Comparison of ENCODE assay signal across 12 cellular contexts in the genomic region with DNA sequence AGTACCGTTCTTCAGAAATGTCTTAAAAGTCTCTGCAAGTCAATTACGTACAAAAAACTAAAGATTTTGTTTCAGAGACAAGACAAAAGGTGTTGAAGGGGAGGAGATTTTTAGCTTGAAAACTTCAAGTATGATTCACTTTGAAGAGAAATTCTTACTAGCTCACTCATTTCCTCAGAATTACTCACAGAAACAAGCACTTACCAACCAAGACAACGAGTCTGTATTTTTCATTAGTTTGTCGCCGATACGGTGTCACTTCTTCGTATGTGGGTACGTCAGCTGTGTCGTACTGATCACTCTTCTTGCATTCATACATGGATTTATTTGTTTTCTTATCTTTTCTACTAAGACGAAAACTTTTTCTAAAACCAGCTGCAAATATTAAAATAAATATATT.
DNase-seq lines count a peak whose midpoint lies in the region; ATAC-seq, FAIRE-seq and TF ChIP-seq lines count a peak whose summit lies in the region.
"Had no signal": no experiment of that assay in that cellular context is flagged by ENCODE, and none has a peak within 500 bp of the region (broad histone marks: within the 10 kb centered on the region; RNA-seq: fewer than 3 reads in every experiment).

No MANE protein-coding gene starts in this region.

- ATAC-seq in body of pancreas (no peak), GM19351 (IDR thresholded peaks at IDR 0.05; ENCODE audit: unreplicated experiment) (no peak)
- ATAC-seq: left cardiac atrium had no signal

- H3K36me3 ChIP-seq in kidney epithelial cell (ENCODE audit: control insufficient read depth, insufficient read depth, low read length) (no peaks in the 10 kb centered on the region), body of pancreas (replicated peaks in 1 of 2; ENCODE audit: insufficient read depth in 1 of 2, low read depth in 2 of 2) (no peaks in the 10 kb centered on the region)

- H3K4me3 ChIP-seq in astrocyte of the cerebellum (ENCODE audit: low read depth, low read length) (no peak overlapping the region), kidney epithelial cell (ENCODE audit: low read depth, low read length) (no peak overlapping the region), body of pancreas (no peak overlapping the region)
- H3K4me3 ChIP-seq: esophagus squamous epithelium had no signal

- in situ Hi-C loops in astrocyte of the cerebellum (cut with HindIII; ENCODE audit: low sequenced_read_pairs): no loop called here

- no peaks in the 10 kb centered on the region for H3K9me3 ChIP-seq in body of pancreas
- H3K9me3 ChIP-seq: esophagus squamous epithelium had no signal

- no peaks in the 10 kb centered on the region for H3K4me1 ChIP-seq in body of pancreas
- H3K4me1 ChIP-seq: esophagus squamous epithelium had no signal

- intact Hi-C loops in body of pancreas (cut with DNase I): no loop called here

- TF ChIP-seq POLR2A in body of pancreas (IDR thresholded peaks at IDR 0.05): no peak

- DNase-seq in AG08396 (ENCODE audit: low spot score) (peak; percentile 23), HS-5 (ENCODE audit: low read depth) (peak; percentile 52), astrocyte of the cerebellum (ENCODE audit: low read depth) (peak; percentile 37), kidney epithelial cell (ENCODE audit: low read depth) (peak; percentile 60), body of pancreas (no peak), HUDEP-2 (lab: John Stamatoyannopoulos, UW; ENCODE audit: unreplicated experiment in 76 of 76) (no peak), GM19239 (ENCODE audit: insufficient read length, low spot score) (no peak)
- DNase-seq: esophagus squamous epithelium; left cardiac atrium; NCI-H2171; stimulated activated naive CD4-positive, alpha-beta T cell had no signal

- no peak overlapping the region for H3K27ac ChIP-seq in body of pancreas
- H3K27ac ChIP-seq: esophagus squamous epithelium had no signal

- FAIRE-seq in GM19239 (lab: Jason Lieb, UNC): no peak

- WGBS in body of pancreas, 2 donors: 94 to 97% methylated on average over 10 of the region's 10 CpGs

- H3K27me3 ChIP-seq in kidney epithelial cell (ENCODE audit: control insufficient read depth, insufficient read depth, low read length) (no peaks in the 10 kb centered on the region), body of pancreas (no peaks in the 10 kb centered on the region)
- H3K27me3 ChIP-seq: esophagus squamous epithelium had no signal

- TF ChIP-seq CTCF in astrocyte of the cerebellum (IDR thresholded peaks at IDR 0.05; ENCODE audit: low read depth, low read length, missing control alignments) (no peak), kidney epithelial cell (IDR thresholded peaks at IDR 0.05; ENCODE audit: insufficient read depth, low read length, poor library complexity, severe bottlenecking) (no peak), body of pancreas (IDR thresholded peaks at IDR 0.05) (no peak)

Comparison
In these comparisons a context has a peak if more than half of its experiments do, and no peak if none do; other contexts are left out.
1. DNase-seq: peak in AG08396 (single experiment), HS-5 (single experiment), astrocyte of the cerebellum (single experiment) and kidney epithelial cell (single experiment); none in body of pancreas (0 of 4), HUDEP-2 (0 of 76) and GM19239 (single experiment).